ENCODE assay signal across 8 cellular contexts in the genomic region with DNA sequence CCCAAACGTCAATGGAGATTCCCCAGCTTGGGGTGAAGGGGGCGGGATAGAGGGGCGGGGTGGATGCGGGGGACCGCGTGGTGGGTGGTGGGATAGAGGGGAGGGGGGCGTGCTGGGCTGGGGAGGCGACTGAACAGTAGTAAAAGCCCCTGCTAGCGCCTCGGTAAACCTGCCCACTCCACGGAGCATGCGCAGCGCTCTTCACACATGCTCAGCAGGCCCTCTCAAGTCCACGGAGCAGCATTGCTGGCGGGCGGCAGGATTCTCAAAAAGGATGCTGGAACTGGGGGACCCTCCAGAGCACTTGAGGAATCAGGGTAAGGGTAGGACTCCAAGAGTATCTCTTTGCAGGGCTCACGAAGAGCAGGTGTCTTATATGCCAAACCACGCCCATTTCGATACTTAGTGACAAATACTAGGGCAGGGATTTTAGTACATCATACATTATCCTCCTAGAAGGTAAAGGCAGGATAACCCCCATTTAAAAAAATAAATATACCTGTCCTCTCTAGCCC. TPM values are rescaled to one million over a fixed set of nuclear protein-coding genes. Genes with fewer than 3 reads are reported as not detected.
DNase-seq lines count a peak whose midpoint lies in the region; ATAC-seq and TF ChIP-seq lines count a peak whose summit lies in the region.

No MANE protein-coding gene starts in this region.

- H3K27ac ChIP-seq in colonic mucosa, result no peak overlapping the region
- no peak overlapping the region for H3K27ac ChIP-seq in substantia nigra (ENCODE audit: low read depth, low read length, poor library complexity, severe bottlenecking)

- DNase-seq in NCI-H2081 (lab: John Stamatoyannopoulos, UW) (peak; percentile 75 to 82), NCI-H2081 treated with DMSO at 0.1 percent for 48 hours (lab: John Stamatoyannopoulos, UW) (no peak), NCI-H526 (lab: John Stamatoyannopoulos, UW) (peak; percentile 70 to 89), colonic mucosa (peak; percentile 53), left lobe of liver (ENCODE audit: low spot score) (peak; percentile 48), substantia nigra (lab: John Stamatoyannopoulos, UW) (peak in 32 of 49 donors; percentile 0 to 70 (median 6))
- no peak for DNase-seq in central memory CD4-positive, alpha-beta T cell

- no peaks in the 10 kb centered on the region for H3K27me3 ChIP-seq in colonic mucosa

- H3K4me1 ChIP-seq in colonic mucosa, result no peaks in the 10 kb centered on the region

- H3K36me3 ChIP-seq in colonic mucosa, result no peaks in the 10 kb centered on the region

- intact Hi-C loops in colonic mucosa (cut with DNase I), result loop anchor here (10.0 kb wide), 1 partner anchor 144 kb away; no protein-coding TSS in a partner anchor

- TF ChIP-seq CTCF in colonic mucosa (IDR thresholded peaks at IDR 0.05), result no peak

- H3K9ac ChIP-seq in colonic mucosa (ENCODE audit: low read depth in 2 of 2, low read length in 2 of 2), result peak overlapping the region; percentile 26 to 60

- H3K4me3 ChIP-seq in colonic mucosa, result peak overlapping the region; percentile 51

- peak; percentile 57 for ATAC-seq in HG02938 (IDR thresholded peaks at IDR 0.05; ENCODE audit: unreplicated experiment)
- peak; percentile 75 for ATAC-seq in left lobe of liver

- no peaks in the 10 kb centered on the region for H3K9me3 ChIP-seq in colonic mucosa

RNA-seq across cellular contexts. Expression of a gene that starts 0.4 kb away (rescaled TPM):
- total RNA-seq in colonic mucosa, result 10 to 100 TPM; 10.6 to 11.9 TPM
- 0.58 TPM for total RNA-seq in left lobe of liver

Comparison
In these comparisons a context has a peak if more than half of its experiments do, and no peak if none do; other contexts are left out.
1. DNase-seq: peak in NCI-H2081 (2 of 2), NCI-H526 (2 of 2), colonic mucosa (single experiment), left lobe of liver (single experiment) and substantia nigra (32 of 49); none in NCI-H2081 treated with DMSO at 0.1 percent for 48 hours (single experiment) and central memory CD4-positive, alpha-beta T cell (single experiment).